In genomic region chr9:2764371-2764770, GRCh38 we compare ENCODE assay signal across 9 cellular contexts. TPM values are rescaled to one million over a fixed set of nuclear protein-coding genes. Genes with fewer than 3 reads are reported as not detected.
A peak's percentile ranks its signal among the peaks of the same experiment; 100 is the strongest.
DNase-seq lines count a peak whose midpoint lies in the region; ATAC-seq lines count a peak whose summit lies in the region.
"Had no signal": no experiment of that assay in that cellular context is flagged by ENCODE, and none has a peak within 500 bp of the region (broad histone marks: within the 10 kb centered on the region; RNA-seq: fewer than 3 reads in every experiment).

No MANE protein-coding gene starts in this region.

- intact Hi-C loops in posterior vena cava (cut with DNase I) = no loop called here

- ATAC-seq in HG02981 (IDR thresholded peaks at IDR 0.05; ENCODE audit: unreplicated experiment) (peak; percentile 55), HG02970 (IDR thresholded peaks at IDR 0.05; ENCODE audit: low FRiP score, unreplicated experiment) (no peak)

- DNase-seq in activated CD4-positive, alpha-beta T cell treated with anti-CD3 and anti-CD28 coated beads for 48 hours = peak; percentile 8
- no peak for DNase-seq in activated CD4-positive, alpha-beta T cell treated with anti-CD3 and anti-CD28 coated beads for 4 hours
- DNase-seq in UCSD-AML1 (lab: John Stamatoyannopoulos, UW; ENCODE audit: unreplicated experiment) (peak; percentile 41), pons (ENCODE audit: low spot score) (peak; percentile 26), posterior vena cava (ENCODE audit: low spot score) (no peak), RKO (ENCODE audit: low spot score) (no peak)

RNA-seq across cellular contexts. Expression of gene KCNV2, which starts 47.1 kb away (rescaled TPM):
- total RNA-seq in posterior vena cava = not detected
- total RNA-seq: mucosa of gallbladder had no signal

Comparison
In these comparisons a context has a peak if more than half of its experiments do, and no peak if none do; other contexts are left out.
1. DNase-seq: peak in activated CD4-positive, alpha-beta T cell treated with anti-CD3 and anti-CD28 coated beads for 48 hours (single experiment), UCSD-AML1 (single experiment) and pons (single experiment); none in activated CD4-positive, alpha-beta T cell treated with anti-CD3 and anti-CD28 coated beads for 4 hours (0 of 2), posterior vena cava (single experiment) and RKO (single experiment).